Comparison of ENCODE assay signal across 37 cellular contexts in genomic region chr6:4367643-4368042, GRCh38.
"Had no signal": no experiment of that assay in that cellular context is flagged by ENCODE, and none has a peak within 500 bp of the region (broad histone marks: within the 10 kb centered on the region; RNA-seq: fewer than 3 reads in every experiment).

No MANE protein-coding gene starts in this region.

- DNase-seq: activated B cell treated with CpG ODN at 0.5 μM for 24 hours; activated CD4-positive, alpha-beta memory T cell treated with anti-CD3 and anti-CD28 coated beads for 36 hours; activated CD4-positive, alpha-beta T cell treated with anti-CD3 and anti-CD28 coated beads for 4 hours; activated CD4-positive, alpha-beta T cell treated with anti-CD3 and anti-CD28 coated beads, Interleukin-2, amount 10 ng/mL, durations not matched to agents 24 days and 14 days; activated CD4-positive, alpha-beta T cell treated with anti-CD3 and anti-CD28 coated beads, Interleukin-2, amount 50 U/mL, for 1 hour; activated CD4-positive, alpha-beta T cell treated with anti-CD3 and anti-CD28 coated beads, Interleukin-2, amount 50 U/mL, for 4 hours; activated CD4-positive, CD25-positive, alpha-beta regulatory T cell treated with anti-CD3 and anti-CD28 coated beads, Interleukin-2, amount 50 U/mL, for 72 hours; activated CD8-positive, alpha-beta memory T cell treated with anti-CD3 and anti-CD28 coated beads, Interleukin-2, amount 50 U/mL, for 4 hours; activated CD8-positive, alpha-beta T cell treated with anti-CD3 and anti-CD28 coated beads for 36 hours; activated effector memory CD4-positive, alpha-beta T cell treated with anti-CD3 and anti-CD28 coated beads, Interleukin-2, amount 50 U/mL, for 16 hours; activated gamma-delta T cell treated with Interleukin-2 at 50 U/mL for 16 hours; activated naive CD4-positive, alpha-beta T cell; activated naive CD4-positive, alpha-beta T cell treated with anti-CD3 and anti-CD28 coated beads for 36 hours; activated naive CD4-positive, alpha-beta T cell treated with anti-CD3 and anti-CD28 coated beads, Interleukin-2, amount 50 U/mL, for 16 hours; activated naive CD8-positive, alpha-beta T cell treated with anti-CD3 and anti-CD28 coated beads for 36 hours; activated T-cell treated with anti-CD3 and anti-CD28 coated beads for 4 hours; activated T-cell treated with anti-CD3 and anti-CD28 coated beads, Interleukin-2, amount 50 U/mL, for 1 hour; activated T-cell treated with anti-CD3 and anti-CD28 coated beads, Interleukin-2, amount 50 U/mL, for 4 hours; activated T-cell treated with anti-CD3 and anti-CD28 coated beads, Interleukin-2, amount 50 U/mL, for 72 hours; amygdala; anterior cingulate cortex; caudate nucleus; cerebellar nuclear complex; T-helper 1 cell; T-helper 2 cell; T-helper 9 cell had no signal

- H3K27ac Mint-ChIP-seq: activated B cell treated with CpG ODN at 0.5 μM for 24 hours; activated CD4-positive, alpha-beta memory T cell treated with anti-CD3 and anti-CD28 coated beads for 36 hours; activated CD4-positive, alpha-beta T cell treated with anti-CD3 and anti-CD28 coated beads, Interleukin-2, amount 10 ng/mL, durations not matched to agents 24 days and 14 days; activated CD8-positive, alpha-beta T cell treated with anti-CD3 and anti-CD28 coated beads for 36 hours; activated naive CD4-positive, alpha-beta T cell treated with anti-CD3 and anti-CD28 coated beads for 36 hours; activated naive CD8-positive, alpha-beta T cell treated with anti-CD3 and anti-CD28 coated beads for 36 hours; activated T-cell treated with anti-CD3 and anti-CD28 coated beads, Interleukin-2, amount 50 U/mL, for 72 hours; activated T-helper 1 cell treated with anti-CD3 and anti-CD28 coated beads, Interleukin-12 subunit alpha, Interleukin-12 subunit beta, Interleukin-2, Interleukin-4 antibody, amounts not matched to agents 30 ng/mL and 10 ng/mL and 1 ng/mL, durations not matched to agents 14 hours and 24 hours and 36 hours; activated T-helper 17 cell treated with anti-CD3 and anti-CD28 coated beads, Interleukin-2, amount 50 U/mL, for 72 hours; T-helper 1 cell treated with Interleukin-12 subunit alpha and Interleukin-12 subunit beta and Interleukin-4 antibody, amounts not matched to agents 30 μg/mL and 1 μg/mL, for 36 hours; T-helper 2 cell treated with Interferon-gamma antibody and Interleukin-4, amounts not matched to agents 5 μg/mL and 100 μg/mL, for 36 hours had no signal

- H3K4me1 ChIP-seq: ascending aorta had no signal

- H3K27me3 ChIP-seq: adrenal gland, ascending aorta, cardiac muscle cell had no signal

- H3K9me3 ChIP-seq: adrenal gland, ascending aorta had no signal

- ATAC-seq: activated CD8-positive, alpha-beta T cell treated with anti-CD3 and anti-CD28 coated beads for 36 hours; activated naive CD4-positive, alpha-beta T cell treated with anti-CD3 and anti-CD28 coated beads, Interleukin-2, amount 50 U/mL, for 72 hours; activated T-cell treated with anti-CD3 and anti-CD28 coated beads, Interleukin-2, amount 50 U/mL, for 4 hours; activated T-cell treated with anti-CD3 and anti-CD28 coated beads, Interleukin-2, amount 50 U/mL, for 72 hours; activated T-helper 17 cell treated with anti-CD3 and anti-CD28 coated beads, Interleukin-2, amount 50 U/mL, for 72 hours had no signal

- H3K36me3 Mint-ChIP-seq: activated CD4-positive, alpha-beta memory T cell treated with anti-CD3 and anti-CD28 coated beads for 36 hours; activated naive CD4-positive, alpha-beta T cell treated with anti-CD3 and anti-CD28 coated beads, Interleukin-2, amount 50 U/mL, for 72 hours; activated naive CD8-positive, alpha-beta T cell treated with anti-CD3 and anti-CD28 coated beads for 36 hours; brain had no signal

- H3K4me1 Mint-ChIP-seq: activated CD4-positive, alpha-beta T cell treated with anti-CD3 and anti-CD28 coated beads, Interleukin-2, amount 10 ng/mL, durations not matched to agents 24 days and 14 days; activated naive CD8-positive, alpha-beta T cell treated with anti-CD3 and anti-CD28 coated beads for 36 hours; central memory CD8-positive, alpha-beta T cell had no signal

- H3K27ac ChIP-seq: adrenal gland, ascending aorta, cardiac muscle cell, VCaP had no signal

- H3K4me3 ChIP-seq: adrenal gland, ascending aorta, cardiac muscle cell had no signal

- H3K27me3 Mint-ChIP-seq: activated CD4-positive, alpha-beta T cell treated with anti-CD3 and anti-CD28 coated beads, Interleukin-2, amount 10 ng/mL, durations not matched to agents 24 days and 14 days had no signal

- H3K9me3 Mint-ChIP-seq: activated B cell treated with CpG ODN at 0.5 μM for 24 hours; activated CD4-positive, alpha-beta memory T cell treated with anti-CD3 and anti-CD28 coated beads for 36 hours; activated CD4-positive, alpha-beta T cell treated with anti-CD3 and anti-CD28 coated beads, Interleukin-2, amount 10 ng/mL, durations not matched to agents 24 days and 14 days; activated CD8-positive, alpha-beta T cell treated with anti-CD3 and anti-CD28 coated beads for 36 hours; activated naive CD4-positive, alpha-beta T cell treated with anti-CD3 and anti-CD28 coated beads for 36 hours; activated naive CD4-positive, alpha-beta T cell treated with anti-CD3 and anti-CD28 coated beads, Interleukin-2, amount 50 U/mL, for 72 hours; activated naive CD8-positive, alpha-beta T cell treated with anti-CD3 and anti-CD28 coated beads for 36 hours; activated T-cell treated with anti-CD3 and anti-CD28 coated beads, Interleukin-2, amount 50 U/mL, for 4 hours; activated T-cell treated with anti-CD3 and anti-CD28 coated beads, Interleukin-2, amount 50 U/mL, for 72 hours; activated T-helper 1 cell treated with anti-CD3 and anti-CD28 coated beads, Interleukin-12 subunit alpha, Interleukin-12 subunit beta, Interleukin-2, Interleukin-4 antibody, amounts not matched to agents 30 ng/mL and 10 ng/mL and 1 ng/mL, durations not matched to agents 14 hours and 24 hours and 36 hours; activated T-helper 17 cell treated with anti-CD3 and anti-CD28 coated beads, Interleukin-2, amount 50 U/mL, for 72 hours; central memory CD8-positive, alpha-beta T cell; T-helper 1 cell treated with Interleukin-12 subunit alpha and Interleukin-12 subunit beta and Interleukin-4 antibody, amounts not matched to agents 30 μg/mL and 1 μg/mL, for 36 hours; T-helper 2 cell treated with Interferon-gamma antibody and Interleukin-4, amounts not matched to agents 5 μg/mL and 100 μg/mL, for 36 hours had no signal

- H3K36me3 ChIP-seq: adrenal gland, ascending aorta, cardiac muscle cell had no signal

- H3K4me3 Mint-ChIP-seq: activated B cell treated with CpG ODN at 0.5 μM for 24 hours; activated CD4-positive, alpha-beta memory T cell treated with anti-CD3 and anti-CD28 coated beads for 36 hours; activated CD4-positive, alpha-beta T cell treated with anti-CD3 and anti-CD28 coated beads, Interleukin-2, amount 10 ng/mL, durations not matched to agents 24 days and 14 days; activated CD8-positive, alpha-beta T cell treated with anti-CD3 and anti-CD28 coated beads for 36 hours; activated naive CD4-positive, alpha-beta T cell treated with anti-CD3 and anti-CD28 coated beads for 36 hours; activated naive CD8-positive, alpha-beta T cell treated with anti-CD3 and anti-CD28 coated beads for 36 hours; activated T-cell treated with anti-CD3 and anti-CD28 coated beads, Interleukin-2, amount 50 U/mL, for 4 hours; activated T-cell treated with anti-CD3 and anti-CD28 coated beads, Interleukin-2, amount 50 U/mL, for 72 hours; activated T-helper 1 cell treated with anti-CD3 and anti-CD28 coated beads, Interleukin-12 subunit alpha, Interleukin-12 subunit beta, Interleukin-2, Interleukin-4 antibody, amounts not matched to agents 30 ng/mL and 10 ng/mL and 1 ng/mL, durations not matched to agents 14 hours and 24 hours and 36 hours; activated T-helper 17 cell treated with anti-CD3 and anti-CD28 coated beads, Interleukin-2, amount 50 U/mL, for 72 hours; brain; central memory CD8-positive, alpha-beta T cell; T-helper 1 cell treated with Interleukin-12 subunit alpha and Interleukin-12 subunit beta and Interleukin-4 antibody, amounts not matched to agents 30 μg/mL and 1 μg/mL, for 36 hours; T-helper 2 cell treated with Interferon-gamma antibody and Interleukin-4, amounts not matched to agents 5 μg/mL and 100 μg/mL, for 36 hours had no signal
